In genomic region chr3:16455001-16455400, GRCh38 we compare ENCODE assay signal across 19 cellular contexts. TPM values are rescaled to one million over a fixed set of nuclear protein-coding genes. Genes with fewer than 3 reads are reported as not detected.
DNase-seq lines count a peak whose midpoint lies in the region; ATAC-seq and TF ChIP-seq lines count a peak whose summit lies in the region.
"Had no signal": no experiment of that assay in that cellular context is flagged by ENCODE, and none has a peak within 500 bp of the region (broad histone marks: within the 10 kb centered on the region; RNA-seq: fewer than 3 reads in every experiment).

No MANE protein-coding gene starts in this region.

- H3K27me3 Mint-ChIP-seq in stimulated activated naive B cell treated with anti-CD40 and anti-IgM and Interleukin-4, amounts not matched to agents 10 μg/mL and 1 μg/mL and 100 μg/mL, for 72 hours: no peaks in the 10 kb centered on the region
- H3K27me3 Mint-ChIP-seq: B cell had no signal

- H3K27me3 ChIP-seq in SJCRH30: no peaks in the 10 kb centered on the region
- H3K27me3 ChIP-seq in left ventricle myocardium inferior (ENCODE audit: low read depth): no peaks in the 10 kb centered on the region
- H3K27me3 ChIP-seq: SJSA1 had no signal

- no peaks in the 10 kb centered on the region for H3K9me3 Mint-ChIP-seq in stimulated activated naive B cell treated with anti-CD40 and anti-IgM and Interleukin-4, amounts not matched to agents 10 μg/mL and 1 μg/mL and 100 μg/mL, for 72 hours
- H3K9me3 Mint-ChIP-seq: activated naive CD4-positive, alpha-beta T cell treated with anti-CD3 and anti-CD28 coated beads for 36 hours had no signal

- H3K9me3 ChIP-seq in SJCRH30 (replicated peaks): no peaks in the 10 kb centered on the region
- H3K9me3 ChIP-seq in left ventricle myocardium inferior (replicated peaks): peaks cover 6% of the 10 kb centered on the region
- H3K9me3 ChIP-seq: SJSA1 had no signal

- ATAC-seq in stimulated activated naive B cell treated with anti-CD40 and anti-IgM and Interleukin-4, amounts not matched to agents 10 μg/mL and 1 μg/mL and 100 μg/mL, for 72 hours (replicated peaks): no peak
- no peak for ATAC-seq in HG03571 (IDR thresholded peaks at IDR 0.05; ENCODE audit: unreplicated experiment)

- H3K4me1 Mint-ChIP-seq in stimulated activated naive B cell treated with anti-CD40 and anti-IgM and Interleukin-4, amounts not matched to agents 10 μg/mL and 1 μg/mL and 100 μg/mL, for 72 hours: peaks cover 51 to 72% of the 10 kb centered on the region in 2 donors

- no peak overlapping the region for H3K4me3 Mint-ChIP-seq in stimulated activated naive B cell treated with anti-CD40 and anti-IgM and Interleukin-4, amounts not matched to agents 10 μg/mL and 1 μg/mL and 100 μg/mL, for 72 hours
- H3K4me3 Mint-ChIP-seq: activated naive CD4-positive, alpha-beta T cell treated with anti-CD3 and anti-CD28 coated beads for 36 hours; B cell had no signal

- peak overlapping the region; percentile 14 for H3K27ac Mint-ChIP-seq in stimulated activated naive B cell treated with anti-CD40 and anti-IgM and Interleukin-4, amounts not matched to agents 10 μg/mL and 1 μg/mL and 100 μg/mL, for 72 hours
- H3K27ac Mint-ChIP-seq: activated naive CD4-positive, alpha-beta T cell treated with anti-CD3 and anti-CD28 coated beads for 36 hours; B cell had no signal

- DNase-seq in NCI-H2029 treated with DMSO at 0.1 percent for 48 hours (lab: John Stamatoyannopoulos, UW): peak; percentile 93
- peak; percentile 31 to 54 for DNase-seq in SJCRH30
- peak; percentile 41 for DNase-seq in left ventricle myocardium inferior
- DNase-seq in stimulated activated naive B cell treated with anti-CD40 and anti-IgM and Interleukin-4, amounts not matched to agents 10 μg/mL and 1 μg/mL and 100 μg/mL, for 72 hours: no peak
- no peak for DNase-seq in NCI-H187 (lab: John Stamatoyannopoulos, UW)
- DNase-seq in GM13976 (ENCODE audit: low spot score): no peak
- DNase-seq: activated CD4-positive, alpha-beta T cell treated with anti-CD3 and anti-CD28 coated beads for 4 hours; activated naive CD4-positive, alpha-beta T cell treated with anti-CD3 and anti-CD28 coated beads for 36 hours; caudate nucleus; DMS 273 treated with DMSO at 0.1 percent for 48 hours; effector CD8-positive, alpha-beta T cell; Kasumi-1; NCI-H187 treated with DMSO at 0.1 percent for 48 hours; stimulated activated CD4-positive, alpha-beta T cell treated with anti-CD3 and anti-CD28 coated beads, Interleukin-15, amount 100 ng/mL, for 24 hours; T-helper 9 cell had no signal

- in situ Hi-C loops in GM13976 (cut with MboI; ENCODE audit: low sequenced_read_pairs, unreplicated experiment): no loop called here

- peaks cover 64 to 74% of the 10 kb centered on the region in 2 donors for H3K36me3 Mint-ChIP-seq in stimulated activated naive B cell treated with anti-CD40 and anti-IgM and Interleukin-4, amounts not matched to agents 10 μg/mL and 1 μg/mL and 100 μg/mL, for 72 hours

- intact Hi-C loops in left ventricle myocardium inferior (cut with micrococcal nuclease): no loop called here

- peaks cover 20% of the 10 kb centered on the region for H3K4me1 ChIP-seq in SJCRH30
- peaks cover 48% of the 10 kb centered on the region for H3K4me1 ChIP-seq in left ventricle myocardium inferior
- H3K4me1 ChIP-seq: parathyroid adenoma had no signal

- H3K36me3 ChIP-seq in SJCRH30 (no peaks in the 10 kb centered on the region), left ventricle myocardium inferior (no peaks in the 10 kb centered on the region)

- H3K27ac ChIP-seq in SJCRH30: peak overlapping the region; percentile 33
- peak overlapping the region; percentile 49 for H3K27ac ChIP-seq in left ventricle myocardium inferior (replicated peaks)
- H3K27ac ChIP-seq: parathyroid adenoma, SJSA1 had no signal

- TF ChIP-seq CTCF in left ventricle myocardium inferior (IDR thresholded peaks at IDR 0.05; ENCODE audit: borderline replicate concordance) (no peak), GM13976 (IDR thresholded peaks at IDR 0.05; ENCODE audit: borderline replicate concordance, control extremely low read depth, extremely low read depth, insufficient read depth, missing control alignments) (no peak)

- H3K4me3 ChIP-seq in SJCRH30 (no peak overlapping the region), left ventricle myocardium inferior (no peak overlapping the region)
- H3K4me3 ChIP-seq: SJSA1 had no signal

RNA-seq across cellular contexts. Expression of gene RFTN1, which starts 58.5 kb away (rescaled TPM):
- total RNA-seq in SJCRH30 (2014; rRNA removed; shearing (Covaris generic)): 17.0 and 20.1 TPM in 2 replicates
- total RNA-seq in left ventricle myocardium inferior: 22.9 TPM

Comparison
In these comparisons a context has a peak if more than half of its experiments do, and no peak if none do; other contexts are left out.
1. DNase-seq: peak in NCI-H2029 treated with DMSO at 0.1 percent for 48 hours (single experiment), SJCRH30 (2 of 2) and left ventricle myocardium inferior (single experiment); none in stimulated activated naive B cell treated with anti-CD40 and anti-IgM and Interleukin-4, amounts not matched to agents 10 μg/mL and 1 μg/mL and 100 μg/mL, for 72 hours (single experiment), NCI-H187 (0 of 2) and GM13976 (single experiment).